In genomic region chr3:186653984-186654383, GRCh38 we compare ENCODE assay signal across 16 cellular contexts. TPM values are rescaled to one million over a fixed set of nuclear protein-coding genes. Genes with fewer than 3 reads are reported as not detected.
DNase-seq lines count a peak whose midpoint lies in the region; ATAC-seq and TF ChIP-seq lines count a peak whose summit lies in the region.
"Had no signal": no experiment of that assay in that cellular context is flagged by ENCODE, and none has a peak within 500 bp of the region (broad histone marks: within the 10 kb centered on the region; RNA-seq: fewer than 3 reads in every experiment).

No MANE protein-coding gene starts in this region.

- peak; percentile 25 for TF ChIP-seq CTCF in retinal pigment epithelial cell (conservative IDR thresholded peaks at IDR 0.05; ENCODE audit: low read depth, low read length)

- peaks cover 4 to 13% (median 9%) of the 10 kb centered on the region in 3 donors for H3K27me3 Mint-ChIP-seq in immature natural killer cell (ENCODE audit: low read depth in 3 of 3)

- no peak overlapping the region for H3K27ac Mint-ChIP-seq in immature natural killer cell
- H3K27ac Mint-ChIP-seq: activated naive CD4-positive, alpha-beta T cell treated with anti-CD3 and anti-CD28 coated beads, Interleukin-2, amount 10 ng/mL, durations not matched to agents 7 days and 5 days; naive thymus-derived CD4-positive, alpha-beta T cell had no signal

- no peak overlapping the region for H3K4me3 ChIP-seq in retinal pigment epithelial cell (ENCODE audit: low read length)
- H3K4me3 ChIP-seq: esophagus squamous epithelium, thoracic aorta had no signal

- H3K9me3 Mint-ChIP-seq in immature natural killer cell = no peaks in the 10 kb centered on the region
- H3K9me3 Mint-ChIP-seq: activated naive CD4-positive, alpha-beta T cell treated with anti-CD3 and anti-CD28 coated beads, Interleukin-2, amount 10 ng/mL, durations not matched to agents 7 days and 5 days had no signal

- H3K4me1 Mint-ChIP-seq in immature natural killer cell = no peaks in the 10 kb centered on the region
- H3K4me1 Mint-ChIP-seq: activated naive CD4-positive, alpha-beta T cell treated with anti-CD3 and anti-CD28 coated beads, Interleukin-2, amount 10 ng/mL, durations not matched to agents 7 days and 5 days; naive thymus-derived CD4-positive, alpha-beta T cell had no signal

- no peak overlapping the region for H3K4me3 Mint-ChIP-seq in immature natural killer cell
- H3K4me3 Mint-ChIP-seq: activated naive CD4-positive, alpha-beta T cell treated with anti-CD3 and anti-CD28 coated beads, Interleukin-2, amount 10 ng/mL, durations not matched to agents 7 days and 5 days; naive thymus-derived CD4-positive, alpha-beta T cell had no signal

- ATAC-seq in esophagus mucosa (peak; percentile 32), GM19463 (IDR thresholded peaks at IDR 0.05; ENCODE audit: unreplicated experiment) (no peak), GM21390 (IDR thresholded peaks at IDR 0.05; ENCODE audit: unreplicated experiment) (no peak)
- ATAC-seq: naive thymus-derived CD4-positive, alpha-beta T cell had no signal

- no peaks in the 10 kb centered on the region for H3K36me3 Mint-ChIP-seq in immature natural killer cell
- H3K36me3 Mint-ChIP-seq: activated naive CD4-positive, alpha-beta T cell treated with anti-CD3 and anti-CD28 coated beads, Interleukin-2, amount 10 ng/mL, durations not matched to agents 7 days and 5 days; naive thymus-derived CD4-positive, alpha-beta T cell had no signal

- DNase-seq in NCI-H146 (lab: John Stamatoyannopoulos, UW) (peak; percentile 10), NCI-H146 treated with DMSO at 0.1 percent for 48 hours (lab: John Stamatoyannopoulos, UW; ENCODE audit: unreplicated experiment) (no peak), NCI-H460 (ENCODE audit: extremely low read depth, low read depth) (peak; percentile 4), retinal pigment epithelial cell (ENCODE audit: low read depth) (no peak), immature natural killer cell (no peak)
- DNase-seq: activated naive CD4-positive, alpha-beta T cell treated with anti-CD3 and anti-CD28 coated beads, Interleukin-2, amount 10 ng/mL, durations not matched to agents 7 days and 5 days; cerebellar nuclear complex; esophagus squamous epithelium; naive thymus-derived CD4-positive, alpha-beta T cell; NCI-H1105 had no signal

RNA-seq across cellular contexts. Expression of gene HRG, which starts 11.8 kb away (rescaled TPM):
- 0.10 TPM in 1 of 2 replicates, not detected in the other for total RNA-seq in NCI-H460 (2014; rRNA removed; shearing (Covaris generic))
- not detected in 2 replicates for polyA plus RNA-seq in NCI-H460 (2014; cell fraction: nucleus; rRNA removed)
- 0.12 TPM for total RNA-seq in esophagus mucosa
- polyA plus RNA-seq in immature natural killer cell = not detected
- total RNA-seq: A172; esophagus squamous epithelium; naive thymus-derived CD4-positive, alpha-beta T cell; skeletal muscle tissue; thoracic aorta had no signal
- polyA plus RNA-seq: naive thymus-derived CD4-positive, alpha-beta T cell had no signal

RNA-seq across cellular contexts. Expression of gene FETUB, which starts 13.8 kb away (rescaled TPM):
- total RNA-seq in NCI-H460 (2014; rRNA removed; shearing (Covaris generic)) = not detected in 2 replicates
- not detected in 2 replicates for polyA plus RNA-seq in NCI-H460 (2014; cell fraction: nucleus; rRNA removed)
- total RNA-seq in esophagus mucosa = not detected
- not detected for polyA plus RNA-seq in immature natural killer cell
- total RNA-seq: naive thymus-derived CD4-positive, alpha-beta T cell; skeletal muscle tissue; thoracic aorta had no signal
- polyA plus RNA-seq: naive thymus-derived CD4-positive, alpha-beta T cell had no signal

RNA-seq across cellular contexts. Expression of gene AHSG, which starts 41.1 kb away (rescaled TPM):
- total RNA-seq in NCI-H460 (2014; rRNA removed; shearing (Covaris generic)) = not detected in 2 replicates
- polyA plus RNA-seq in NCI-H460 (2014; cell fraction: nucleus; rRNA removed) = not detected in 2 replicates
- total RNA-seq in esophagus mucosa = not detected
- polyA plus RNA-seq in immature natural killer cell = not detected
- total RNA-seq: A172; esophagus squamous epithelium; naive thymus-derived CD4-positive, alpha-beta T cell; thoracic aorta had no signal
- polyA plus RNA-seq: naive thymus-derived CD4-positive, alpha-beta T cell had no signal

Comparison
In these comparisons a context has a peak if more than half of its experiments do, and no peak if none do; other contexts are left out.
1. DNase-seq: peak in NCI-H146 (single experiment) and NCI-H460 (single experiment); none in NCI-H146 treated with DMSO at 0.1 percent for 48 hours (single experiment), retinal pigment epithelial cell (single experiment) and immature natural killer cell (0 of 3).